ENCODE assay signal across 8 cellular contexts in genomic region chr15:84657748-84658079, GRCh38.
DNase-seq lines count a peak whose midpoint lies in the region; ATAC-seq lines count a peak whose summit lies in the region.

No MANE protein-coding gene starts in this region.

- no peak overlapping the region for H3K27ac Mint-ChIP-seq in central memory CD8-positive, alpha-beta T cell (ENCODE audit: low read depth)

- no peak overlapping the region for H2AFZ ChIP-seq in ACC112 (ENCODE audit: low read length, unreplicated experiment)

- no peaks in the 10 kb centered on the region for H3K9me3 ChIP-seq in HUES48 (ENCODE audit: control insufficient read depth, insufficient read depth, low read length)
- no peaks in the 10 kb centered on the region for H3K9me3 ChIP-seq in muscle layer of duodenum (ENCODE audit: control insufficient read depth in 1 of 2, low read length in 2 of 2)

- H3K27ac ChIP-seq in ACC112 (ENCODE audit: low read depth, low read length) (no peak overlapping the region), HUES48 (ENCODE audit: low read depth, low read length) (peak overlapping the region; percentile 27), muscle layer of duodenum (ENCODE audit: low read length) (no peak overlapping the region)

- H3K4me1 ChIP-seq in ACC112 (ENCODE audit: control insufficient read depth, insufficient read depth, low read length, unreplicated experiment), result peaks cover 30% of the 10 kb centered on the region
- H3K4me1 ChIP-seq in HUES48 (ENCODE audit: control insufficient read depth, insufficient read depth, low read length), result peaks cover 14% of the 10 kb centered on the region; the same call in 1 of the 2 replicates
- H3K4me1 ChIP-seq in muscle layer of duodenum (ENCODE audit: control insufficient read depth in 1 of 2, insufficient read depth in 2 of 2, low read length in 2 of 2), result peaks cover 5 to 23% of the 10 kb centered on the region in 2 donors

- H3K27me3 Mint-ChIP-seq in central memory CD8-positive, alpha-beta T cell, result no peaks in the 10 kb centered on the region

- peak overlapping the region; percentile 57; the same call in 1 of the 2 replicates for H3K9ac ChIP-seq in HUES48 (ENCODE audit: low read depth, low read length)

- H3K27me3 ChIP-seq in ACC112 (ENCODE audit: insufficient read depth, low read length), result no peaks in the 10 kb centered on the region
- H3K27me3 ChIP-seq in HUES48 (ENCODE audit: control insufficient read depth, insufficient read depth, low read length), result peaks cover 13% of the 10 kb centered on the region
- no peaks in the 10 kb centered on the region for H3K27me3 ChIP-seq in muscle layer of duodenum (ENCODE audit: low read depth, low read length)

- H3K4me3 ChIP-seq in ACC112 (ENCODE audit: low read depth, low read length), result peak overlapping the region; percentile 78
- peak overlapping the region; percentile 72 for H3K4me3 ChIP-seq in HUES48 (ENCODE audit: low read depth, low read length)
- H3K4me3 ChIP-seq in muscle layer of duodenum (ENCODE audit: low read depth in 1 of 2, low read length in 2 of 2), result peak overlapping the region; percentile 52 to 67

- peak overlapping the region; percentile 70 for H3K4me3 Mint-ChIP-seq in central memory CD8-positive, alpha-beta T cell

- H3K4me1 Mint-ChIP-seq in central memory CD8-positive, alpha-beta T cell, result peaks cover 47% of the 10 kb centered on the region

- H3K36me3 ChIP-seq in ACC112 (ENCODE audit: insufficient read depth, low read length) (no peaks in the 10 kb centered on the region), HUES48 (ENCODE audit: control insufficient read depth, insufficient read depth, low read length) (peaks cover 4% of the 10 kb centered on the region), muscle layer of duodenum (ENCODE audit: control insufficient read depth in 1 of 2, insufficient read depth in 2 of 2, low read length in 2 of 2) (no peaks in the 10 kb centered on the region)

- no peak for DNase-seq in central memory CD8-positive, alpha-beta T cell (ENCODE audit: low spot score in 2 of 2)
- DNase-seq in COLO829 (ENCODE audit: low spot score) (no peak), NCI-H345 treated with DMSO at 0.1 percent for 48 hours (lab: John Stamatoyannopoulos, UW; ENCODE audit: unreplicated experiment) (no peak), GF-D8 (lab: John Stamatoyannopoulos, UW) (no peak)

- peaks cover 10% of the 10 kb centered on the region for H3K36me3 Mint-ChIP-seq in central memory CD8-positive, alpha-beta T cell (ENCODE audit: insufficient read depth)

- ATAC-seq in central memory CD8-positive, alpha-beta T cell (replicated peaks; ENCODE audit: extremely low read depth, poor library complexity, severe bottlenecking), result no peak
- ATAC-seq in HG02588 (IDR thresholded peaks at IDR 0.05; ENCODE audit: unreplicated experiment), result no peak

- H3K79me2 ChIP-seq in ACC112 (ENCODE audit: control insufficient read depth, insufficient read depth, low read length, unreplicated experiment), result peaks cover 13% of the 10 kb centered on the region

- H3K9me3 Mint-ChIP-seq in central memory CD8-positive, alpha-beta T cell, result no peaks in the 10 kb centered on the region
